1 cellular context compared by ENCODE assay signal in genomic region chr13:51412431-51412830, GRCh38.
TF ChIP-seq lines count a peak whose summit lies in the region.

No MANE protein-coding gene starts in this region.

TF ChIP-seq in GM23338, 12 proteins besides CTCF, POLR2A, EP300 and RAD21:
- TF ChIP-seq ZNF462 (CRISPR knock-in tag; IDR thresholded peaks at IDR 0.05) = no peak
- no peak for TF ChIP-seq JUNB (IDR thresholded peaks at IDR 0.05; ENCODE audit: unreplicated experiment)
- no peak for TF ChIP-seq EZH2phosphoT487 (IDR thresholded peaks at IDR 0.05; ENCODE audit: unreplicated experiment)
